In the genomic region with DNA sequence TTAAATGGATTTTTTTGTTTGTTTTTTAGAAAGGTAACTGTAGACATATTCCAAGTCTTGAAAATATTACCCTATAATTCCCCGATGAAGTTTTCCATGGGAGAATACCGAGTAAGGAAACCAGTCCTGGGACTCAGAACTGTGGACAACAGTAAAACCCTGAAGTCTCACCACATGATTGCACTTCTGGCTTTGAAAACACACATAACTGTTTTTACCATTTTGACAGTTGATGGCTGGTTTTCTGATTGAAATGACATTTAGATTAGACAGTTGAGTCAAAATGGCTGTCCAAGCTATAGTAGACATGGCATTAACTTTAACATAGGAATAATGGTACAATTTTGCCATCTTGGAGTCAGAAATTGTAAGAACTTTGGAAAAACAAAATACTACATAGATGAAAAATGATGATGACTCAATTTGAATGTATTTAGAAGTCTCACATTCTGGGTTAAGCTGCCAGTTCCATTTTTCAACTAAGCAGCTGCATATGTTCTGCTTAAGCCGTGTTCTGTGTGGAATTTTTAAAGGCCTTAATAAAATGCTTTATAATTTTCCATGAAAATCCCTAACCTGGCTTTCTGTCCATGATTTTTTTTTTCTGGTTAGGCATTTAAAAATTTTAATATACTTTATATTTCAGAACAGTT, we compare ENCODE assay signal across 12 cellular contexts.
A peak's percentile ranks its signal among the peaks of the same experiment; 100 is the strongest.
DNase-seq lines count a peak whose midpoint lies in the region; ATAC-seq and TF ChIP-seq lines count a peak whose summit lies in the region.
"Had no signal": no experiment of that assay in that cellular context is flagged by ENCODE, and none has a peak within 500 bp of the region (broad histone marks: within the 10 kb centered on the region; RNA-seq: fewer than 3 reads in every experiment).

No MANE protein-coding gene starts in this region.

- H3K27ac ChIP-seq in OCI-LY3 (ENCODE audit: low read length), result 0 out of 2 replicates have a peak overlapping the region, but pooled peaks have one; percentile 1

- H3K27me3 ChIP-seq in OCI-LY3 (ENCODE audit: low read depth, low read length), result no peaks in the 10 kb centered on the region
- H3K27me3 ChIP-seq: upper lobe of left lung had no signal

- no peak overlapping the region for H3K4me2 ChIP-seq in OCI-LY3 (ENCODE audit: low read length)

- H4K20me1 ChIP-seq in OCI-LY3 (ENCODE audit: insufficient read depth, low read length), result no peaks in the 10 kb centered on the region

- no peaks in the 10 kb centered on the region for H3K9me3 ChIP-seq in OCI-LY3 (ENCODE audit: insufficient read depth, low read length)
- H3K9me3 ChIP-seq: upper lobe of left lung had no signal

- peaks cover 39% of the 10 kb centered on the region for H3K4me1 ChIP-seq in OCI-LY3 (ENCODE audit: low read length)

- DNase-seq in GM03348 (ENCODE audit: low spot score) (peak; percentile 53), choroid plexus epithelial cell (ENCODE audit: low read depth) (peak; percentile 58), skeletal muscle cell (ENCODE audit: low read depth) (peak; percentile 30), NCI-H2171 treated with DMSO at 0.1 percent for 48 hours (lab: John Stamatoyannopoulos, UW) (no peak)
- no peak for DNase-seq in activated CD4-positive, CD25-positive, alpha-beta regulatory T cell treated with anti-CD3 and anti-CD28 coated beads, Interleukin-2, amount 50 U/mL, for 72 hours
- DNase-seq: dermis blood vessel endothelial cell; NCI-H526 treated with DMSO at 0.1 percent for 48 hours; stimulated activated CD4-positive, alpha-beta T cell treated with anti-CD3 and anti-CD28 coated beads, Interleukin-4, amount 100 ng/mL, for 1 hour; upper lobe of left lung had no signal

- H3K4me3 ChIP-seq in OCI-LY3 (ENCODE audit: low read length) (no peak overlapping the region), choroid plexus epithelial cell (ENCODE audit: low read depth, low read length) (no peak overlapping the region), skeletal muscle cell (ENCODE audit: low read depth, low read length) (no peak overlapping the region)
- H3K4me3 ChIP-seq: upper lobe of left lung had no signal

- ATAC-seq in HG03520 (IDR thresholded peaks at IDR 0.05; ENCODE audit: unreplicated experiment) (no peak), GM19324 (IDR thresholded peaks at IDR 0.05; ENCODE audit: low FRiP score, unreplicated experiment) (no peak)

- no peak overlapping the region for H3K9ac ChIP-seq in OCI-LY3 (ENCODE audit: low read length)

- peaks cover 20% of the 10 kb centered on the region for H3K79me2 ChIP-seq in OCI-LY3 (ENCODE audit: low read length)

- no peak overlapping the region for H2AFZ ChIP-seq in OCI-LY3 (ENCODE audit: low read depth, low read length)

- peaks cover 9% of the 10 kb centered on the region for H3K36me3 ChIP-seq in OCI-LY3 (replicated peaks; ENCODE audit: low read depth, low read length)
- H3K36me3 ChIP-seq: upper lobe of left lung had no signal

- no peak for TF ChIP-seq CTCF in OCI-LY3 (IDR thresholded peaks at IDR 0.05; ENCODE audit: low read depth, low read length)
- TF ChIP-seq CTCF in choroid plexus epithelial cell (conservative IDR thresholded peaks at IDR 0.05; ENCODE audit: low read depth, low read length), result no peak

Comparison
In these comparisons a context has a peak if more than half of its experiments do, and no peak if none do; other contexts are left out.
1. DNase-seq: peak in GM03348 (single experiment), choroid plexus epithelial cell (single experiment) and skeletal muscle cell (single experiment); none in activated CD4-positive, CD25-positive, alpha-beta regulatory T cell treated with anti-CD3 and anti-CD28 coated beads, Interleukin-2, amount 50 U/mL, for 72 hours (single experiment) and NCI-H2171 treated with DMSO at 0.1 percent for 48 hours (single experiment).